ENCODE assay signal across 20 cellular contexts in genomic region chr20:32642257-32643046, GRCh38. TPM values are rescaled to one million over a fixed set of nuclear protein-coding genes. Genes with fewer than 3 reads are reported as not detected.
"Had no signal": no experiment of that assay in that cellular context is flagged by ENCODE, and none has a peak within 500 bp of the region (broad histone marks: within the 10 kb centered on the region; RNA-seq: fewer than 3 reads in every experiment).

No MANE protein-coding gene starts in this region.

- H3K4me3 ChIP-seq: breast epithelium, esophagus squamous epithelium, hepatocyte, lower lobe of right lung, thoracic aorta, upper lobe of left lung had no signal

- H3K36me3 ChIP-seq: breast epithelium, esophagus squamous epithelium, lower lobe of right lung, thoracic aorta, upper lobe of left lung had no signal

- H3K9me3 ChIP-seq: breast epithelium, esophagus squamous epithelium, lower lobe of right lung, thoracic aorta, upper lobe of left lung had no signal

- ATAC-seq: activated T-cell treated with anti-CD3 and anti-CD28 coated beads, Interleukin-2, amount 50 U/mL, for 72 hours; lower lobe of right lung had no signal

- H3K27me3 ChIP-seq: breast epithelium, esophagus squamous epithelium, hepatocyte, upper lobe of left lung had no signal

- H3K79me2 ChIP-seq: hepatocyte had no signal

- H3K9me3 Mint-ChIP-seq: activated T-cell treated with anti-CD3 and anti-CD28 coated beads, Interleukin-2, amount 50 U/mL, for 72 hours; natural killer cell treated with Interleukin-12 subunit alpha and Interleukin-12 subunit beta and Interleukin-15 and Interleukin-18, amount 100 ng/mL, for 72 hours; stimulated activated naive CD8-positive, alpha-beta T cell treated with anti-CD3 and anti-CD28 coated beads, Interleukin-15, Interleukin-2, amounts not matched to agents 100 ng/mL and 50 ng/mL, for 24 hours; T-helper 1 cell treated with Interleukin-12 subunit alpha and Interleukin-12 subunit beta and Interleukin-4 antibody, amounts not matched to agents 30 μg/mL and 1 μg/mL, for 36 hours had no signal

- H3K4me2 ChIP-seq: hepatocyte had no signal

- H3K4me1 ChIP-seq: breast epithelium, esophagus squamous epithelium, lower lobe of right lung, upper lobe of left lung had no signal

- H3K27ac Mint-ChIP-seq: activated T-cell treated with anti-CD3 and anti-CD28 coated beads, Interleukin-2, amount 50 U/mL, for 72 hours; natural killer cell treated with Interleukin-12 subunit alpha and Interleukin-12 subunit beta and Interleukin-15 and Interleukin-18, amount 100 ng/mL, for 72 hours; stimulated activated naive CD8-positive, alpha-beta T cell treated with anti-CD3 and anti-CD28 coated beads, Interleukin-15, Interleukin-2, amounts not matched to agents 100 ng/mL and 50 ng/mL, for 24 hours; T-helper 1 cell treated with Interleukin-12 subunit alpha and Interleukin-12 subunit beta and Interleukin-4 antibody, amounts not matched to agents 30 μg/mL and 1 μg/mL, for 36 hours had no signal

- DNase-seq: activated CD4-positive, alpha-beta T cell treated with anti-CD3 and anti-CD28 coated beads, Interleukin-2, amount 50 U/mL, for 4 hours; activated effector memory CD4-positive, alpha-beta T cell treated with anti-CD3 and anti-CD28 coated beads, Interleukin-2, amount 50 U/mL, for 16 hours; activated naive CD4-positive, alpha-beta T cell treated with anti-CD3 and anti-CD28 coated beads, Interleukin-2, amount 50 U/mL, for 16 hours; activated T-cell treated with anti-CD3 and anti-CD28 coated beads, Interleukin-2, amount 50 U/mL, for 72 hours; effector CD8-positive, alpha-beta T cell; esophagus squamous epithelium; left cardiac atrium; lower lobe of right lung; posterior cingulate gyrus; upper lobe of left lung had no signal

- H3K36me3 Mint-ChIP-seq: natural killer cell treated with Interleukin-12 subunit alpha and Interleukin-12 subunit beta and Interleukin-15 and Interleukin-18, amount 100 ng/mL, for 72 hours had no signal

- H3K27ac ChIP-seq: breast epithelium, esophagus squamous epithelium, hepatocyte, lower lobe of right lung, thoracic aorta, upper lobe of left lung had no signal

- H2AFZ ChIP-seq: hepatocyte had no signal

RNA-seq across cellular contexts. Expression of gene C20orf203, which starts 31.3 kb away (rescaled TPM):
- total RNA-seq: activated CD8-positive, alpha-beta memory T cell treated with anti-CD3 and anti-CD28 coated beads for 36 hours; astrocyte; endothelial cell of umbilical vein; esophagus squamous epithelium; hepatocyte; left cardiac atrium; lower lobe of right lung; renal cortical epithelial cell had no signal
- polyA plus RNA-seq: endothelial cell of umbilical vein, hepatocyte had no signal
